In genomic region chr16:29891525-29892457, GRCh38 we compare ENCODE assay signal across 29 cellular contexts. TPM values are rescaled to one million over a fixed set of nuclear protein-coding genes. Genes with fewer than 3 reads are reported as not detected.
DNase-seq lines count a peak whose midpoint lies in the region; ATAC-seq, FAIRE-seq and TF ChIP-seq lines count a peak whose summit lies in the region.
"Had no signal": no experiment of that assay in that cellular context is flagged by ENCODE, and none has a peak within 500 bp of the region (broad histone marks: within the 10 kb centered on the region; RNA-seq: fewer than 3 reads in every experiment).

No MANE protein-coding gene starts in this region.

- no peaks in the 10 kb centered on the region for H3K36me3 Mint-ChIP-seq in neural crest cell (ENCODE audit: low read depth)
- H3K36me3 Mint-ChIP-seq: immature natural killer cell had no signal

- H3K36me3 ChIP-seq in HUES64 (ENCODE audit: insufficient read depth, low read length) (peaks cover 9% of the 10 kb centered on the region; the same call in 1 of the 2 replicates), K562 (ENCODE audit: control insufficient read depth, insufficient read depth, low read length) (no peaks in the 10 kb centered on the region)
- H3K36me3 ChIP-seq: left ventricle myocardium inferior, Peyer's patch, upper lobe of left lung had no signal

- H3K9me1 ChIP-seq in K562 (ENCODE audit: control insufficient read depth, insufficient read depth, low read length) = no peaks in the 10 kb centered on the region

- H3K4me1 ChIP-seq in HUES64 (ENCODE audit: insufficient read depth, low read length) = no peaks in the 10 kb centered on the region
- peaks cover 0 to 7% of the 10 kb centered on the region in 2 experiments; a peak in 2 of 5 replicates for H3K4me1 ChIP-seq in K562 (replicated peaks in 1 of 2; ENCODE audit: control insufficient read depth in 2 of 2, insufficient read depth in 2 of 2, low read length in 2 of 2)
- H3K4me1 ChIP-seq: left ventricle myocardium inferior had no signal

- FAIRE-seq in K562 (lab: Jason Lieb, UNC) = no peak
- FAIRE-seq: HTR-8/SVneo had no signal

- H3K9me3 ChIP-seq in HUES64 (ENCODE audit: insufficient read depth, low read depth, low read length) = no peaks in the 10 kb centered on the region
- H3K9me3 ChIP-seq in K562 (replicated peaks; ENCODE audit: control insufficient read depth, insufficient read depth, low read depth, low read length) = no peaks in the 10 kb centered on the region
- H3K9me3 ChIP-seq: left ventricle myocardium inferior, Peyer's patch, upper lobe of left lung had no signal

- no peak for ATAC-seq in K562
- ATAC-seq in HG02763 (IDR thresholded peaks at IDR 0.05; ENCODE audit: unreplicated experiment) = no peak
- ATAC-seq in GM19455 (IDR thresholded peaks at IDR 0.05; ENCODE audit: unreplicated experiment) = no peak
- ATAC-seq in HG02870 (IDR thresholded peaks at IDR 0.05; ENCODE audit: unreplicated experiment) = no peak
- ATAC-seq: effector memory CD8-positive, alpha-beta T cell; esophagus mucosa had no signal

- no peaks in the 10 kb centered on the region for H3K79me2 ChIP-seq in K562 (ENCODE audit: control insufficient read depth, insufficient read depth, low read length)

- no peak for TF ChIP-seq RAD21 in K562 (CRISPR knock-in tag; conservative IDR thresholded peaks at IDR 0.05 in 1 of 2, IDR thresholded peaks at IDR 0.05 in 1 of 2)

- H3K27me3 Mint-ChIP-seq in neural crest cell (ENCODE audit: low read depth) = peaks cover 4% of the 10 kb centered on the region

- H3K9ac ChIP-seq in HUES64 (ENCODE audit: low read depth, low read length) (peak overlapping the region; percentile 14; the same call in 1 of the 2 replicates), K562 (ENCODE audit: insufficient read depth in 1 of 2, low read depth in 2 of 2, low read length in 2 of 2) (no peak overlapping the region; a peak in 1 of 4 replicates)
- H3K9ac ChIP-seq: GM23248 had no signal

- no peak for TF ChIP-seq EP300 in K562 (IDR thresholded peaks at IDR 0.05; ENCODE audit: low read length)

- no peak overlapping the region for H3K4me2 ChIP-seq in K562 (ENCODE audit: insufficient read depth, low read length)

- in situ Hi-C loops in K562 (cut with MboI) = no loop called here

- H2AFZ ChIP-seq in K562 (ENCODE audit: low read depth, low read length) = no peak overlapping the region
- H2AFZ ChIP-seq: GM23248 had no signal

- 84% methylated on average over 10 of the region's 10 CpGs for WGBS in HUES64
- 15% methylated on average over 10 of the region's 10 CpGs for WGBS in K562 (ENCODE audit: insufficient coverage, low coverage, missing lambda C conversion rate)

- peaks cover 13% of the 10 kb centered on the region for H3K4me1 Mint-ChIP-seq in neural crest cell
- H3K4me1 Mint-ChIP-seq: immature natural killer cell had no signal

- BruUV-seq in K562 (replicated peaks; lab: Mats Ljungman, UMichigan) = no TSS peak

- POLR2A ChIA-PET in K562 (lab: Yijun Ruan, JAX) = no interaction called here

- H3K9me3 Mint-ChIP-seq in neural crest cell = no peaks in the 10 kb centered on the region
- H3K9me3 Mint-ChIP-seq: CD4-positive, alpha-beta T cell; effector memory CD8-positive, alpha-beta T cell; nephron progenitor cell had no signal

- TF ChIP-seq CTCF in K562 (IDR thresholded peaks at IDR 0.05 in 2 of 3, conservative IDR thresholded peaks at IDR 0.05 in 1 of 3; ENCODE audit: insufficient read depth in 2 of 3, low read depth in 1 of 3, low read length in 3 of 3) (no peak), neural crest cell (conservative IDR thresholded peaks at IDR 0.05) (no peak)

- H4K20me1 ChIP-seq in K562 (replicated peaks; ENCODE audit: control insufficient read depth, insufficient read depth, low read length) = 0 out of 2 replicates have a peak, but pooled peaks cover 4% of the 10 kb centered on the region

- peak overlapping the region; percentile 16 for H3K27ac Mint-ChIP-seq in neural crest cell (ENCODE audit: unreplicated experiment)
- H3K27ac Mint-ChIP-seq: CD4-positive, alpha-beta T cell; effector memory CD8-positive, alpha-beta T cell; immature natural killer cell; nephron progenitor cell had no signal

- no peak overlapping the region for H3K27ac ChIP-seq in HUES64 (ENCODE audit: low read depth, low read length)
- no peak overlapping the region for H3K27ac ChIP-seq in K562 (ENCODE audit: extremely low read depth, low read depth, low read length)
- H3K27ac ChIP-seq: coronary artery, GM23248, left ventricle myocardium inferior, upper lobe of left lung, WERI-Rb-1 had no signal

- peak; percentile 88 for DNase-seq in MV-4-11 (lab: John Stamatoyannopoulos, UW)
- no peak for DNase-seq in K562 (ENCODE audit: extremely low read depth in 1 of 4, low spot score in 3 of 4)
- no peak for DNase-seq in neural crest cell (ENCODE audit: low read depth, low spot score)
- no peak for DNase-seq in T-helper 2 cell
- DNase-seq: activated CD4-positive, alpha-beta T cell treated with anti-CD3 and anti-CD28 coated beads, Interleukin-2, amount 50 U/mL, for 1 hour; activated naive CD4-positive, alpha-beta T cell treated with anti-CD3 and anti-CD28 coated beads, Interleukin-2, amount 50 U/mL, for 16 hours; CD4-positive, alpha-beta T cell; DMS 273 treated with DMSO at 0.1 percent for 48 hours; effector memory CD8-positive, alpha-beta T cell; foreskin melanocyte; GM23248; hippocampal formation; immature natural killer cell; left ventricle myocardium inferior; NCI-H1105; NCI-H2081; nephron progenitor cell; Peyer's patch; WERI-Rb-1 had no signal

- H3K4me3 ChIP-seq in HUES64 (ENCODE audit: low read length) (no peak overlapping the region), K562 (no peak overlapping the region)
- H3K4me3 ChIP-seq: coronary artery, GM23248, left ventricle myocardium inferior, Peyer's patch, upper lobe of left lung had no signal

- no peak for TF ChIP-seq POLR2A in K562 (conservative IDR thresholded peaks at IDR 0.05)

- intact Hi-C loops in K562 (cut with micrococcal nuclease) = no loop called here

- H3K4me3 Mint-ChIP-seq in neural crest cell = no peak overlapping the region
- H3K4me3 Mint-ChIP-seq: CD4-positive, alpha-beta T cell; effector memory CD8-positive, alpha-beta T cell; immature natural killer cell; nephron progenitor cell had no signal

- CTCF ChIA-PET in K562 (lab: Yijun Ruan, JAX; ENCODE audit: low intra/inter-chr PET ratio) = no interaction called here

- H3K27me3 ChIP-seq in HUES64 (ENCODE audit: insufficient read depth, low read length) (no peaks in the 10 kb centered on the region), K562 (ENCODE audit: control insufficient read depth in 2 of 2, insufficient read depth in 2 of 2, low read length in 2 of 2) (peaks cover 17 to 37% of the 10 kb centered on the region in 2 experiments; a peak in 4 of 5 replicates)
- H3K27me3 ChIP-seq: Peyer's patch, upper lobe of left lung had no signal

RNA-seq across cellular contexts. Expression of gene SEZ6L2, which starts 7.6 kb away (rescaled TPM):
- 24.5 TPM for polyA plus RNA-seq in HUES64 (2013, experiment 1 of 2)
- polyA plus RNA-seq in HUES64 (2013, experiment 2 of 2) = 29.4 TPM
- 0.65 TPM in 1 of 2 replicates, not detected in the other for total RNA-seq in K562 (2011; cell fraction: chromatin; rRNA removed; ENCODE audit: low replicate concordance)
- 0.92 and 1.3 TPM in 2 replicates for total RNA-seq in K562 (2011; cell fraction: nucleolus; rRNA removed)
- 0.44 and 0.61 TPM in 2 replicates for total RNA-seq in K562 (2011; cell fraction: nucleoplasm; rRNA removed)
- total RNA-seq in K562 (2014; rRNA removed) (1.3 and 1.6 TPM in 2 replicates), K562 (2014; rRNA removed; fragmentation: Illumina TruSeq; extraction: Trizol) (0.29 and 0.40 TPM in 2 replicates), K562 (2015; rRNA removed; fragmentation: Illumina TruSeq; extraction: Trizol) (0.72 TPM in 2 replicates), K562 (2021) (2.1 TPM in 2 replicates), neural crest cell (8.7 and 9.3 TPM in 2 replicates)
- polyA plus RNA-seq in K562 (2011; rRNA removed) (0.36 and 1.6 TPM in 2 replicates), K562 (2014; fragmentation: Illumina TruSeq; extraction: Trizol) (1.2 and 1.7 TPM in 2 replicates), K562 (2014; fragmentation: Nextera tagmentation; extraction: Ambion mirVana) (under 1 TPM; 0.10 to 0.22 TPM), K562 (2014; rRNA removed) (1.3 TPM in 2 replicates)
- polyA plus RNA-seq in K562 (2011; cell fraction: cytosol; rRNA removed) = 0.66 and 1.7 TPM in 2 replicates
- polyA plus RNA-seq in K562 (2011; cell fraction: nucleus; rRNA removed) = 0.94 and 1.0 TPM in 2 replicates
- 1.2 TPM in 2 replicates for polyA plus RNA-seq in K562 (2012)
- 0.14 and 0.18 TPM in 2 replicates for polyA minus RNA-seq in K562 (2011; rRNA and poly(A)+ RNA removed)
- 0.86 and 1.4 TPM in 2 replicates for polyA minus RNA-seq in K562 (2011; cell fraction: cytosol; rRNA and poly(A)+ RNA removed)
- 0.13 and 0.89 TPM in 2 replicates for polyA minus RNA-seq in K562 (2011; cell fraction: nucleus; rRNA and poly(A)+ RNA removed)
- total RNA-seq: CD4-positive, alpha-beta T cell; T-helper 2 cell treated with Interferon-gamma antibody and Interleukin-4, amounts not matched to agents 100 ng/mL and 5 ng/mL, for 36 hours had no signal
- polyA plus RNA-seq: immature natural killer cell had no signal

RNA-seq across cellular contexts. Expression of gene ASPHD1, which starts 8.5 kb away (rescaled TPM):
- polyA plus RNA-seq in HUES64 (2013, experiment 1 of 2) = 5.2 TPM
- polyA plus RNA-seq in HUES64 (2013, experiment 2 of 2) = 5.6 TPM
- total RNA-seq in K562 (2011; cell fraction: chromatin; rRNA removed; ENCODE audit: low replicate concordance) = not detected in 2 replicates
- total RNA-seq in K562 (2011; cell fraction: nucleolus; rRNA removed) = 0.33 TPM in 1 of 2 replicates, not detected in the other
- total RNA-seq in K562 (2011; cell fraction: nucleoplasm; rRNA removed) = 0.29 TPM in 1 of 2 replicates, not detected in the other
- total RNA-seq in K562 (2014; rRNA removed) = not detected in 2 replicates
- total RNA-seq in K562 (2014; rRNA removed; fragmentation: Illumina TruSeq; extraction: Trizol) = not detected in 2 replicates
- total RNA-seq in K562 (2015; rRNA removed; fragmentation: Illumina TruSeq; extraction: Trizol) = not detected in 2 replicates
- total RNA-seq in K562 (2021) = 0.18 and 0.22 TPM in 2 replicates
- polyA plus RNA-seq in K562 (2011; rRNA removed) = 0.07 and 0.25 TPM in 2 replicates
- polyA plus RNA-seq in K562 (2011; cell fraction: cytosol; rRNA removed) = 0.92 TPM in 1 of 2 replicates, not detected in the other
- 0.15 and 0.64 TPM in 2 replicates for polyA plus RNA-seq in K562 (2011; cell fraction: nucleus; rRNA removed)
- 0.21 and 0.29 TPM in 2 replicates for polyA plus RNA-seq in K562 (2012)
- polyA plus RNA-seq in K562 (2014; fragmentation: Illumina TruSeq; extraction: Trizol) = 0.29 TPM in 1 of 2 replicates, not detected in the other
- polyA plus RNA-seq in K562 (2014; fragmentation: Nextera tagmentation; extraction: Ambion mirVana) = under 1 TPM in 1 of 2 experiments, not detected in 1; 0.03 TPM
- 0.32 and 0.70 TPM in 2 replicates for polyA plus RNA-seq in K562 (2014; rRNA removed)
- polyA minus RNA-seq in K562 (2011; rRNA and poly(A)+ RNA removed) = not detected in 2 replicates
- not detected in 2 replicates for polyA minus RNA-seq in K562 (2011; cell fraction: cytosol; rRNA and poly(A)+ RNA removed)
- not detected in 2 replicates for polyA minus RNA-seq in K562 (2011; cell fraction: nucleus; rRNA and poly(A)+ RNA removed)
- 2.5 and 2.8 TPM in 2 replicates for total RNA-seq in neural crest cell
- total RNA-seq: CD4-positive, alpha-beta T cell; left ventricle myocardium inferior; mononuclear cell had no signal
- polyA plus RNA-seq: immature natural killer cell had no signal

RNA-seq across cellular contexts. Expression of gene CDIPT, which starts 28.8 kb away (rescaled TPM):
- polyA plus RNA-seq in HUES64 (2013, experiment 1 of 2) = 35.3 TPM
- 40.3 TPM for polyA plus RNA-seq in HUES64 (2013, experiment 2 of 2)
- 14.9 and 44.1 TPM in 2 replicates for total RNA-seq in K562 (2011; cell fraction: chromatin; rRNA removed; ENCODE audit: low replicate concordance)
- 55.1 and 61.0 TPM in 2 replicates for total RNA-seq in K562 (2011; cell fraction: nucleolus; rRNA removed)
- total RNA-seq in K562 (2011; cell fraction: nucleoplasm; rRNA removed) = 40.9 and 42.1 TPM in 2 replicates
- total RNA-seq in K562 (2014; rRNA removed) (32.5 and 42.4 TPM in 2 replicates), K562 (2014; rRNA removed; fragmentation: Illumina TruSeq; extraction: Trizol) (6.3 and 8.4 TPM in 2 replicates), K562 (2015; rRNA removed; fragmentation: Illumina TruSeq; extraction: Trizol) (17.1 and 17.6 TPM in 2 replicates), K562 (2021) (34.3 and 36.7 TPM in 2 replicates), neural crest cell (37.5 and 40.6 TPM in 2 replicates)
- polyA plus RNA-seq in K562 (2011; rRNA removed) (23.0 and 31.9 TPM in 2 replicates), K562 (2014; fragmentation: Illumina TruSeq; extraction: Trizol) (24.4 and 38.2 TPM in 2 replicates), K562 (2014; fragmentation: Nextera tagmentation; extraction: Ambion mirVana) (1 to 10 TPM; 1.3 to 2.1 TPM), K562 (2014; rRNA removed) (37.0 and 37.9 TPM in 2 replicates)
- polyA plus RNA-seq in K562 (2011; cell fraction: cytosol; rRNA removed) = 49.9 and 76.4 TPM in 2 replicates
- 39.2 and 47.5 TPM in 2 replicates for polyA plus RNA-seq in K562 (2011; cell fraction: nucleus; rRNA removed)
- polyA plus RNA-seq in K562 (2012) = 35.6 and 54.1 TPM in 2 replicates
- 13.3 and 16.1 TPM in 2 replicates for polyA minus RNA-seq in K562 (2011; rRNA and poly(A)+ RNA removed)
- 29.5 and 30.0 TPM in 2 replicates for polyA minus RNA-seq in K562 (2011; cell fraction: cytosol; rRNA and poly(A)+ RNA removed)
- 12.5 and 12.9 TPM in 2 replicates for polyA minus RNA-seq in K562 (2011; cell fraction: nucleus; rRNA and poly(A)+ RNA removed)

RNA-seq across cellular contexts. Expression of gene KCTD13, which starts 34.2 kb away (rescaled TPM):
- polyA plus RNA-seq in HUES64 (2013, experiment 1 of 2) = 6.3 TPM
- 8.6 TPM for polyA plus RNA-seq in HUES64 (2013, experiment 2 of 2)
- total RNA-seq in K562 (2011; cell fraction: chromatin; rRNA removed; ENCODE audit: low replicate concordance) = 51.1 and 67.7 TPM in 2 replicates
- total RNA-seq in K562 (2011; cell fraction: nucleolus; rRNA removed) = 41.6 and 49.4 TPM in 2 replicates
- total RNA-seq in K562 (2011; cell fraction: nucleoplasm; rRNA removed) = 75.0 and 143 TPM in 2 replicates
- total RNA-seq in K562 (2014; rRNA removed) (9.8 and 10.6 TPM in 2 replicates), K562 (2014; rRNA removed; fragmentation: Illumina TruSeq; extraction: Trizol) (5.2 and 6.7 TPM in 2 replicates), K562 (2015; rRNA removed; fragmentation: Illumina TruSeq; extraction: Trizol) (7.1 and 8.4 TPM in 2 replicates), K562 (2021) (18.5 and 20.6 TPM in 2 replicates), neural crest cell (24.3 and 25.2 TPM in 2 replicates)
- polyA plus RNA-seq in K562 (2011; rRNA removed) (14.5 and 23.3 TPM in 2 replicates), K562 (2014; fragmentation: Illumina TruSeq; extraction: Trizol) (9.5 and 11.0 TPM in 2 replicates), K562 (2014; fragmentation: Nextera tagmentation; extraction: Ambion mirVana) (1 to 10 TPM; 1.0 to 2.3 TPM), K562 (2014; rRNA removed) (17.3 and 21.3 TPM in 2 replicates)
- 24.5 and 24.9 TPM in 2 replicates for polyA plus RNA-seq in K562 (2011; cell fraction: cytosol; rRNA removed)
- 37.2 and 58.4 TPM in 2 replicates for polyA plus RNA-seq in K562 (2011; cell fraction: nucleus; rRNA removed)
- polyA plus RNA-seq in K562 (2012) = 10.3 and 22.7 TPM in 2 replicates
- polyA minus RNA-seq in K562 (2011; rRNA and poly(A)+ RNA removed) = 10.6 and 14.2 TPM in 2 replicates
- 6.0 and 9.3 TPM in 2 replicates for polyA minus RNA-seq in K562 (2011; cell fraction: cytosol; rRNA and poly(A)+ RNA removed)
- 17.1 and 20.7 TPM in 2 replicates for polyA minus RNA-seq in K562 (2011; cell fraction: nucleus; rRNA and poly(A)+ RNA removed)
